2 cellular contexts compared by ENCODE assay signal in the genomic region with DNA sequence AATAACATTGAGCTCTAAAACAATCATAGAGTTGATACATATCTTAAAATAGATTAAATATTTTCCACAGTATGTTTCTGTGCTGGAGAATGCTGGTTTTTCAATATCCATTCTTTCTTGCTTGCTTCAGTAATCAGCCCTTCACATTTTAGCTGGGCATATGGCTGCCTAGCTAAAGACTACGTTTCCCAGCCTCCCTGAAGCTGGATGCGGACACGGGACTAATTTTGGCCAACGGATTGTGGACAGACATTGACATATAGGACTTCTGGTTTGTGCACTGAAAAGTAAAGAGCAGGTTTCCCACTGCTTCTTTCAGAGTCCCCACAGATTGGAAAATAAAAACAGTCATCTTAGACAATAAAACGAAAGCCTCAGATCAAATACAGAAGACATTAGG.
TF ChIP-seq lines count a peak whose summit lies in the region.

No MANE protein-coding gene starts in this region.

TF ChIP-seq in WTC11, 78 proteins besides CTCF, POLR2A, EP300 and RAD21:
- TF ChIP-seq, protein P1, sequence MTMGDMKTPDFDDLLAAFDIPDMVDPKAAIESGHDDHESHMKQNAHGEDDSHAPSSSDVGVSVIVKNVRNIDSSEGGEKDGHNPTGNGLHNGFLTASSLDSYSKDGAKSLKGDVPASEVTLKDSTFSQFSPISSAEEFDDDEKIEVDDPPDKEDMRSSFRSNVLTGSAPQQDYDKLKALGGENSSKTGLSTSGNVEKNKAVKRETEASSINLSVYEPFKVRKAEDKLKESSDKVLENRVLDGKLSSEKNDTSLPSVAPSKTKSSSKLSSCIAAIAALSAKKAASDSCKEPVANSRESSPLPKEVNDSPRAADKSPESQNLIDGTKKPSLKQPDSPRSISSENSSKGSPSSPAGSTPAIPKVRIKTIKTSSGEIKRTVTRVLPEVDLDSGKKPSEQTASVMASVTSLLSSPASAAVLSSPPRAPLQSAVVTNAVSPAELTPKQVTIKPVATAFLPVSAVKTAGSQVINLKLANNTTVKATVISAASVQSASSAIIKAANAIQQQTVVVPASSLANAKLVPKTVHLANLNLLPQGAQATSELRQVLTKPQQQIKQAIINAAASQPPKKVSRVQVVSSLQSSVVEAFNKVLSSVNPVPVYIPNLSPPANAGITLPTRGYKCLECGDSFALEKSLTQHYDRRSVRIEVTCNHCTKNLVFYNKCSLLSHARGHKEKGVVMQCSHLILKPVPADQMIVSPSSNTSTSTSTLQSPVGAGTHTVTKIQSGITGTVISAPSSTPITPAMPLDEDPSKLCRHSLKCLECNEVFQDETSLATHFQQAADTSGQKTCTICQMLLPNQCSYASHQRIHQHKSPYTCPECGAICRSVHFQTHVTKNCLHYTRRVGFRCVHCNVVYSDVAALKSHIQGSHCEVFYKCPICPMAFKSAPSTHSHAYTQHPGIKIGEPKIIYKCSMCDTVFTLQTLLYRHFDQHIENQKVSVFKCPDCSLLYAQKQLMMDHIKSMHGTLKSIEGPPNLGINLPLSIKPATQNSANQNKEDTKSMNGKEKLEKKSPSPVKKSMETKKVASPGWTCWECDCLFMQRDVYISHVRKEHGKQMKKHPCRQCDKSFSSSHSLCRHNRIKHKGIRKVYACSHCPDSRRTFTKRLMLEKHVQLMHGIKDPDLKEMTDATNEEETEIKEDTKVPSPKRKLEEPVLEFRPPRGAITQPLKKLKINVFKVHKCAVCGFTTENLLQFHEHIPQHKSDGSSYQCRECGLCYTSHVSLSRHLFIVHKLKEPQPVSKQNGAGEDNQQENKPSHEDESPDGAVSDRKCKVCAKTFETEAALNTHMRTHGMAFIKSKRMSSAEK (CRISPR knock-in tag; IDR thresholded peaks at IDR 0.05; ENCODE audit: borderline replicate concordance) = no peak
- TF ChIP-seq, protein P2, sequence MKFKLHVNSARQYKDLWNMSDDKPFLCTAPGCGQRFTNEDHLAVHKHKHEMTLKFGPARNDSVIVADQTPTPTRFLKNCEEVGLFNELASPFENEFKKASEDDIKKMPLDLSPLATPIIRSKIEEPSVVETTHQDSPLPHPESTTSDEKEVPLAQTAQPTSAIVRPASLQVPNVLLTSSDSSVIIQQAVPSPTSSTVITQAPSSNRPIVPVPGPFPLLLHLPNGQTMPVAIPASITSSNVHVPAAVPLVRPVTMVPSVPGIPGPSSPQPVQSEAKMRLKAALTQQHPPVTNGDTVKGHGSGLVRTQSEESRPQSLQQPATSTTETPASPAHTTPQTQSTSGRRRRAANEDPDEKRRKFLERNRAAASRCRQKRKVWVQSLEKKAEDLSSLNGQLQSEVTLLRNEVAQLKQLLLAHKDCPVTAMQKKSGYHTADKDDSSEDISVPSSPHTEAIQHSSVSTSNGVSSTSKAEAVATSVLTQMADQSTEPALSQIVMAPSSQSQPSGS (CRISPR knock-in tag; IDR thresholded peaks at IDR 0.05; ENCODE audit: borderline replicate concordance, low read depth) = no peak
- TF ChIP-seq, protein P3, sequence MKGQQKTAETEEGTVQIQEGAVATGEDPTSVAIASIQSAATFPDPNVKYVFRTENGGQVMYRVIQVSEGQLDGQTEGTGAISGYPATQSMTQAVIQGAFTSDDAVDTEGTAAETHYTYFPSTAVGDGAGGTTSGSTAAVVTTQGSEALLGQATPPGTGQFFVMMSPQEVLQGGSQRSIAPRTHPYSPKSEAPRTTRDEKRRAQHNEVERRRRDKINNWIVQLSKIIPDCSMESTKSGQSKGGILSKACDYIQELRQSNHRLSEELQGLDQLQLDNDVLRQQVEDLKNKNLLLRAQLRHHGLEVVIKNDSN (CRISPR knock-in tag; IDR thresholded peaks at IDR 0.05) = peak; percentile 59
- no peak for TF ChIP-seq ZBTB21 (CRISPR knock-in tag; IDR thresholded peaks at IDR 0.05; ENCODE audit: borderline replicate concordance)
- TF ChIP-seq, protein P4, sequence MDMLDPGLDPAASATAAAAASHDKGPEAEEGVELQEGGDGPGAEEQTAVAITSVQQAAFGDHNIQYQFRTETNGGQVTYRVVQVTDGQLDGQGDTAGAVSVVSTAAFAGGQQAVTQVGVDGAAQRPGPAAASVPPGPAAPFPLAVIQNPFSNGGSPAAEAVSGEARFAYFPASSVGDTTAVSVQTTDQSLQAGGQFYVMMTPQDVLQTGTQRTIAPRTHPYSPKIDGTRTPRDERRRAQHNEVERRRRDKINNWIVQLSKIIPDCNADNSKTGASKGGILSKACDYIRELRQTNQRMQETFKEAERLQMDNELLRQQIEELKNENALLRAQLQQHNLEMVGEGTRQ (CRISPR knock-in tag; IDR thresholded peaks at IDR 0.05) = peak; percentile 62

TF ChIP-seq in H1, 55 proteins besides CTCF, POLR2A, EP300 and RAD21 (continued from another document):
- TF ChIP-seq TAF7 (optimal IDR thresholded peaks at IDR 0.05; ENCODE audit: borderline replicate concordance, low read depth, low read length) = no peak
- TF ChIP-seq BRCA1 (IDR thresholded peaks at IDR 0.05; ENCODE audit: low read depth, low read length) = no peak
- TF ChIP-seq KDM1A (IDR thresholded peaks at IDR 0.05; ENCODE audit: borderline replicate concordance, low read length) = no peak
- TF ChIP-seq, protein P2 (IDR thresholded peaks at IDR 0.05; ENCODE audit: low read length) = no peak
- no peak for TF ChIP-seq PHF8 (conservative IDR thresholded peaks at IDR 0.05; ENCODE audit: low read depth, low read length)
- no peak for TF ChIP-seq KDM4A (IDR thresholded peaks at IDR 0.05; ENCODE audit: low read depth, low read length, severe bottlenecking)
- TF ChIP-seq SP1 (IDR thresholded peaks at IDR 0.05; ENCODE audit: low read depth, low read length) = no peak
TF ChIP-seq in H1: peak in this region for 2.
